In the genomic region with DNA sequence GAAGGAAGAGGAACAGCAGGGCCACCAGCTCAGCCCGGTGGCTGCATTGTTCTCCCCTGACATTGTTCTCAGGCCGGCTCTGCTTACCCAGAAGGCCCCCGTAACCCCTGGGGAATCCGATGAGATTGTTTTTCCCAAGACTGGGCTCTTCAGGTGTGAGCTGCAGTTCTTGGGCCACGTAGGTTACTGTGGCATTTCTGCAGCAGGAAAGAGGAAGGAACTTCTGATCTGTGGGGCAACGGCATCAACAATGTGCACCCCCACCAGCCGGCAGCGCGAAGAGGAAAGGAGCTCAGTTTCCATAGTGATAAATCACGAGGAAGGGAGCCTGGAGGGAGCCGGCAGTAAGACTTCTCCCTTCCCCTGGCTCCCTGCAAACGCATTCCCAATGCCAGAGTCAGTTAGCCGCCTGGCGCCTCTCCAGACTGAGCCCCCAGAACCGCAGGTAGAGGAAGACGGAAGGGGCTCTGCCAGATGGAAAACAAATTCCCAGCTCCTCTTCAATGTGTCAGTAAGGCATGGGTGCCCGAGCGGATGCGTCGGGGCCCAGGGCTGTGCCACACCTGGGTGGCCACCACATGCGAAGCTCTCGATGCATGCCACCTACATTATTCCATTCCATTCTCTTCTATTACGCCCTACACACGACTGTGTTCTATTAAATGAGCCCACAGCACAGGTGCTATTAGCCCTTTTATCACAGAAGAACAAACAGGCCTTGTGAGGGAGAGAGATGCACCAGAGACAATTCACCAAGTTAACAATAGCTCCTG, we compare ENCODE assay signal across 8 cellular contexts. TPM values are rescaled to one million over a fixed set of nuclear protein-coding genes. Genes with fewer than 3 reads are reported as not detected.
A peak's percentile ranks its signal among the peaks of the same experiment; 100 is the strongest.
DNase-seq lines count a peak whose midpoint lies in the region; ATAC-seq, FAIRE-seq and TF ChIP-seq lines count a peak whose summit lies in the region.

No MANE protein-coding gene starts in this region.

- FAIRE-seq in GM12891 (lab: Jason Lieb, UNC): no peak

- H3K4me3 ChIP-seq in colonic mucosa (peak overlapping the region; percentile 2), right lobe of liver (peak overlapping the region in 1 of 3 donors; percentile 31), suprapubic skin (peak overlapping the region; percentile 28)

- H3K36me3 ChIP-seq in colonic mucosa (no peaks in the 10 kb centered on the region), right lobe of liver (no peaks in the 10 kb centered on the region), suprapubic skin (no peaks in the 10 kb centered on the region)

- DNase-seq in DMS153 treated with DMSO at 0.1 percent for 48 hours (lab: John Stamatoyannopoulos, UW; ENCODE audit: unreplicated experiment) (peak; percentile 44), NCI-H2171 treated with DMSO at 0.1 percent for 48 hours (lab: John Stamatoyannopoulos, UW) (peak; percentile 89), colonic mucosa (peak; percentile 27), right lobe of liver (peak in 2 of 3 donors; percentile 55 to 72), suprapubic skin (ENCODE audit: low spot score in 2 of 2) (peak; percentile 80 to 82), GM12891 (ENCODE audit: insufficient read length, low spot score) (no peak)

- H3K4me1 ChIP-seq in colonic mucosa (no peaks in the 10 kb centered on the region), right lobe of liver (no peaks in the 10 kb centered on the region), suprapubic skin (peaks cover 20% of the 10 kb centered on the region)

- TF ChIP-seq CTCF in colonic mucosa (IDR thresholded peaks at IDR 0.05) (no peak), right lobe of liver (IDR thresholded peaks at IDR 0.05) (no peak), suprapubic skin (IDR thresholded peaks at IDR 0.05) (no peak)

- ATAC-seq in right lobe of liver: peak; percentile 75 to 78 (median 78)
- no peak for ATAC-seq in GM19035 (IDR thresholded peaks at IDR 0.05; ENCODE audit: unreplicated experiment)
- ATAC-seq in HG03439 (IDR thresholded peaks at IDR 0.05; ENCODE audit: unreplicated experiment): no peak

- H3K9me3 ChIP-seq in colonic mucosa: no peaks in the 10 kb centered on the region
- H3K9me3 ChIP-seq in right lobe of liver: no peaks in the 10 kb centered on the region
- H3K9me3 ChIP-seq in suprapubic skin: no peaks in the 10 kb centered on the region

- H3K27me3 ChIP-seq in colonic mucosa (no peaks in the 10 kb centered on the region), right lobe of liver (no peaks in the 10 kb centered on the region), suprapubic skin (no peaks in the 10 kb centered on the region)

- 43% methylated on average over 17 of the region's 24 CpGs for WGBS in right lobe of liver (ENCODE audit: insufficient coverage, low coverage, low lambda C conversion rate, missing lambda C conversion rate)
- 58% methylated on average over 22 of the region's 24 CpGs for WGBS in suprapubic skin

- intact Hi-C loops in colonic mucosa (cut with DNase I) (no loop called here), right lobe of liver (cut with DNase I) (no loop called here)

- TF ChIP-seq EP300 in suprapubic skin (IDR thresholded peaks at IDR 0.05): no peak

- peak overlapping the region; percentile 31 for H3K27ac ChIP-seq in colonic mucosa
- peak overlapping the region; percentile 4 to 61 (median 15) for H3K27ac ChIP-seq in right lobe of liver
- H3K27ac ChIP-seq in suprapubic skin: peak overlapping the region; percentile 64

- H3K9ac ChIP-seq in colonic mucosa (ENCODE audit: low read depth in 2 of 2, low read length in 2 of 2): no peak overlapping the region

- TF ChIP-seq POLR2A in right lobe of liver (IDR thresholded peaks at IDR 0.05) (no peak), suprapubic skin (IDR thresholded peaks at IDR 0.05) (no peak), GM12891 (IDR thresholded peaks at IDR 0.05; ENCODE audit: low read depth, low read length) (no peak)

TF ChIP-seq in GM12891, 5 proteins besides CTCF, POLR2A, EP300 and RAD21:
- TF ChIP-seq POU2F2 (IDR thresholded peaks at IDR 0.05; ENCODE audit: low read depth, low read length) (no peak), PAX5 (IDR thresholded peaks at IDR 0.05; ENCODE audit: insufficient read depth, low read length, severe bottlenecking) (no peak), SPI1 (IDR thresholded peaks at IDR 0.05; ENCODE audit: low read depth, low read length) (no peak), POLR2AphosphoS5 (IDR thresholded peaks at IDR 0.05; ENCODE audit: low read depth, low read length) (no peak), TAF1 (IDR thresholded peaks at IDR 0.05; ENCODE audit: low read depth, low read length) (no peak)

RNA-seq across cellular contexts. Expression of a gene that starts 21.5 kb away (rescaled TPM):
- total RNA-seq in colonic mucosa (10 to 100 TPM; 17.5 to 48.8 TPM), right lobe of liver (10 to 100 TPM; 15.9 to 32.9 (median 19.1) TPM), suprapubic skin (10 to 100 TPM; 18.8 to 70.2 (median 42.6) TPM)
- polyA plus RNA-seq in GM12891 (2012; ENCODE audit: low read depth, missing spikeins): 2.5 TPM

RNA-seq across cellular contexts. Expression of a gene that starts 36.7 kb away (rescaled TPM):
- 1 to 10 TPM; 2.0 to 5.3 TPM for total RNA-seq in colonic mucosa
- 1 to 10 TPM in 4 of 6 experiments, under 1 TPM in 2; 0.57 to 3.0 (median 1.9) TPM for total RNA-seq in right lobe of liver
- under 1 TPM in 2 of 4 donors, not detected in 2; 0.45 to 0.57 TPM for total RNA-seq in suprapubic skin
- 2.0 TPM for polyA plus RNA-seq in GM12891 (2012; ENCODE audit: low read depth, missing spikeins)

Comparison
In these comparisons a context has a peak if more than half of its experiments do, and no peak if none do; other contexts are left out.
1. ATAC-seq: peak in right lobe of liver (4 of 4); none in GM19035 (single experiment) and HG03439 (single experiment).
2. Peak in every context shown above with its lines, with median percentiles within 50 percentile points of each other: H3K27ac ChIP-seq.